In genomic region chr14:71939344-71939743, GRCh38 we compare ENCODE assay signal across 1 cellular context.
TF ChIP-seq lines count a peak whose summit lies in the region.
"Not testable (repeated sequence)": the region's sequence is repeated elsewhere in the genome, so short reads cannot be mapped to it uniquely, and the experiment has no call there.

No MANE protein-coding gene starts in this region.

- H3K36me3 ChIP-seq in HEK293 (ENCODE audit: control insufficient read depth in 2 of 2, insufficient read depth in 1 of 2, low read length in 2 of 2): not testable (repeated sequence)

- H3K9me3 ChIP-seq in HEK293 (ENCODE audit: control insufficient read depth, insufficient read depth, low read depth, low read length): not testable (repeated sequence)

- TF ChIP-seq CTCF in HEK293 (tag by site-specific recombination; IDR thresholded peaks at IDR 0.05): not testable (repeated sequence)

- not testable (repeated sequence) for H3K4me3 ChIP-seq in HEK293 (ENCODE audit: low read depth, low read length)

- CTCF ChIA-PET in HEK293 (lab: Yijun Ruan, JAX): not testable (repeated sequence)

- POLR2A ChIA-PET in HEK293 (lab: Yijun Ruan, JAX): not testable (repeated sequence)

- H3K27ac ChIP-seq in HEK293 (ENCODE audit: extremely low read depth, low read depth, low read length): not testable (repeated sequence)

- H3K4me1 ChIP-seq in HEK293 (ENCODE audit: control insufficient read depth, insufficient read depth, low read length): not testable (repeated sequence)

TF ChIP-seq in HEK293, 187 proteins besides CTCF, POLR2A, EP300 and RAD21:
- TF ChIP-seq ZNF157 (tag by site-specific recombination; IDR thresholded peaks at IDR 0.05): peak; percentile 91
